In the genomic region with DNA sequence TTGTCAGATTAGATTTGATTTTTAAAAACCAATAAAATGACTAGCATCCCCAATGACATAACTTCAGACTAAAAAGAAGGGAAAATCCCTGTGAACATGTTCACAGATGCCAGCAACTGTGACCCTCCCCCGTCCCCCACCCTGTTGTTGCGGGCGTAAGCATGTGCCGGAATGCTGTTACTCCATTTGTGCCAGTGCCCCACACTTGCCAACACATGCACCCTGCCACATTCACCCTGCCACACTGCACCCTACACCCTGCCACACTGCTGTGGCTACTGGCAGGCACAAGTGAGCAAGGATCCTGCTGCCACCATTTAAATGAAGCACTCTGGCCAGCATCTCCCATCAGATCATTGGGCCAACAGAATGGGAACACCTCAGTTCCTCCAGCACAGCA, we compare ENCODE assay signal across 38 cellular contexts.
"Had no signal": no experiment of that assay in that cellular context is flagged by ENCODE, and none has a peak within 500 bp of the region (broad histone marks: within the 10 kb centered on the region; RNA-seq: fewer than 3 reads in every experiment).

No MANE protein-coding gene starts in this region.

- H3K27ac Mint-ChIP-seq: activated naive CD4-positive, alpha-beta T cell treated with anti-CD3 and anti-CD28 coated beads for 36 hours; activated naive CD4-positive, alpha-beta T cell treated with anti-CD3 and anti-CD28 coated beads, Interleukin-2, amount 10 ng/mL, durations not matched to agents 7 days and 5 days; activated naive CD4-positive, alpha-beta T cell treated with anti-CD3 and anti-CD28 coated beads, Interleukin-2, amount 50 U/mL, for 24 hours; activated naive CD4-positive, alpha-beta T cell treated with anti-CD3 and anti-CD28 coated beads, Interleukin-2, amount 50 U/mL, for 72 hours; activated naive CD8-positive, alpha-beta T cell; activated naive CD8-positive, alpha-beta T cell treated with anti-CD3 and anti-CD28 coated beads for 36 hours; activated naive CD8-positive, alpha-beta T cell treated with anti-CD3 and anti-CD28 coated beads, Interleukin-2, amount 10 ng/mL, durations not matched to agents 7 days and 5 days; activated naive CD8-positive, alpha-beta T cell treated with anti-CD3 and anti-CD28 coated beads, Interleukin-2, amount 50 U/mL, for 24 hours; activated T-cell treated with anti-CD3 and anti-CD28 coated beads, Interleukin-2, amount 50 U/mL, for 24 hours; activated T-cell treated with anti-CD3 and anti-CD28 coated beads, Interleukin-2, amount 50 U/mL, for 72 hours; activated T-helper 1 cell treated with anti-CD3 and anti-CD28 coated beads, Interleukin-12 subunit alpha, Interleukin-12 subunit beta, Interleukin-2, Interleukin-4 antibody, amounts not matched to agents 30 ng/mL and 10 ng/mL and 1 ng/mL, durations not matched to agents 14 hours and 24 hours and 36 hours; activated T-helper 17 cell treated with anti-CD3 and anti-CD28 coated beads, Interleukin-2, amount 50 U/mL, for 72 hours; activated T-helper 2 cell treated with anti-CD3 and anti-CD28 coated beads, Interferon-gamma antibody, Interleukin-2, Interleukin-4, amounts not matched to agents 10 μg/mL and 5 μg/mL and 100 μg/mL, durations not matched to agents 14 hours and 24 hours and 36 hours; brain had no signal

- H3K4me1 Mint-ChIP-seq: activated naive CD4-positive, alpha-beta T cell treated with anti-CD3 and anti-CD28 coated beads, Interleukin-2, amount 10 ng/mL, durations not matched to agents 7 days and 5 days; activated naive CD4-positive, alpha-beta T cell treated with anti-CD3 and anti-CD28 coated beads, Interleukin-2, amount 50 U/mL, for 24 hours; activated naive CD8-positive, alpha-beta T cell treated with anti-CD3 and anti-CD28 coated beads for 36 hours; activated naive CD8-positive, alpha-beta T cell treated with anti-CD3 and anti-CD28 coated beads, Interleukin-2, amount 10 ng/mL, durations not matched to agents 7 days and 5 days; activated naive CD8-positive, alpha-beta T cell treated with anti-CD3 and anti-CD28 coated beads, Interleukin-2, amount 50 U/mL, for 24 hours; activated T-helper 17 cell treated with anti-CD3 and anti-CD28 coated beads, Interleukin-2, amount 50 U/mL, for 72 hours; brain; central memory CD8-positive, alpha-beta T cell had no signal

- H3K9me3 ChIP-seq: adrenal gland, body of pancreas had no signal

- H3K27ac ChIP-seq: adrenal gland, ascending aorta, body of pancreas, brain microvascular endothelial cell, breast epithelium, cardiac muscle cell had no signal

- H3K4me3 Mint-ChIP-seq: activated naive CD4-positive, alpha-beta T cell treated with anti-CD3 and anti-CD28 coated beads for 36 hours; activated naive CD4-positive, alpha-beta T cell treated with anti-CD3 and anti-CD28 coated beads, Interleukin-2, amount 10 ng/mL, durations not matched to agents 7 days and 5 days; activated naive CD4-positive, alpha-beta T cell treated with anti-CD3 and anti-CD28 coated beads, Interleukin-2, amount 50 U/mL, for 24 hours; activated naive CD8-positive, alpha-beta T cell; activated naive CD8-positive, alpha-beta T cell treated with anti-CD3 and anti-CD28 coated beads for 36 hours; activated naive CD8-positive, alpha-beta T cell treated with anti-CD3 and anti-CD28 coated beads, Interleukin-2, amount 10 ng/mL, durations not matched to agents 7 days and 5 days; activated naive CD8-positive, alpha-beta T cell treated with anti-CD3 and anti-CD28 coated beads, Interleukin-2, amount 50 U/mL, for 24 hours; activated T-cell treated with anti-CD3 and anti-CD28 coated beads, Interleukin-2, amount 50 U/mL, for 24 hours; activated T-cell treated with anti-CD3 and anti-CD28 coated beads, Interleukin-2, amount 50 U/mL, for 4 hours; activated T-cell treated with anti-CD3 and anti-CD28 coated beads, Interleukin-2, amount 50 U/mL, for 72 hours; activated T-helper 1 cell treated with anti-CD3 and anti-CD28 coated beads, Interleukin-12 subunit alpha, Interleukin-12 subunit beta, Interleukin-2, Interleukin-4 antibody, amounts not matched to agents 30 ng/mL and 10 ng/mL and 1 ng/mL, durations not matched to agents 14 hours and 24 hours and 36 hours; activated T-helper 17 cell treated with anti-CD3 and anti-CD28 coated beads, Interleukin-2, amount 50 U/mL, for 72 hours; brain; central memory CD8-positive, alpha-beta T cell had no signal

- H3K4me3 ChIP-seq: adrenal gland, ascending aorta, body of pancreas, breast epithelium, cardiac muscle cell had no signal

- H3K36me3 Mint-ChIP-seq: activated naive CD4-positive, alpha-beta T cell treated with anti-CD3 and anti-CD28 coated beads, Interleukin-2, amount 10 ng/mL, durations not matched to agents 7 days and 5 days; activated naive CD4-positive, alpha-beta T cell treated with anti-CD3 and anti-CD28 coated beads, Interleukin-2, amount 50 U/mL, for 24 hours; activated naive CD8-positive, alpha-beta T cell; activated naive CD8-positive, alpha-beta T cell treated with anti-CD3 and anti-CD28 coated beads for 36 hours; activated naive CD8-positive, alpha-beta T cell treated with anti-CD3 and anti-CD28 coated beads, Interleukin-2, amount 10 ng/mL, durations not matched to agents 7 days and 5 days had no signal

- DNase-seq: activated effector memory CD4-positive, alpha-beta T cell treated with anti-CD3 and anti-CD28 coated beads, Interleukin-2, amount 50 U/mL, for 16 hours; activated effector memory CD4-positive, alpha-beta T cell treated with Interleukin-2 at 50 U/mL for 16 hours; activated gamma-delta T cell; activated gamma-delta T cell treated with Interleukin-2 at 50 U/mL for 16 hours; activated naive CD4-positive, alpha-beta T cell; activated naive CD4-positive, alpha-beta T cell treated with anti-CD3 and anti-CD28 coated beads for 36 hours; activated naive CD4-positive, alpha-beta T cell treated with anti-CD3 and anti-CD28 coated beads, Interleukin-2, amount 10 ng/mL, durations not matched to agents 7 days and 5 days; activated naive CD4-positive, alpha-beta T cell treated with anti-CD3 and anti-CD28 coated beads, Interleukin-2, amount 50 U/mL, for 16 hours; activated naive CD4-positive, alpha-beta T cell treated with Interleukin-2 at 50 U/mL for 16 hours; activated naive CD8-positive, alpha-beta T cell treated with anti-CD3 and anti-CD28 coated beads for 36 hours; activated naive CD8-positive, alpha-beta T cell treated with anti-CD3 and anti-CD28 coated beads, Interleukin-2, amount 10 ng/mL, durations not matched to agents 7 days and 5 days; activated naive CD8-positive, alpha-beta T cell treated with anti-CD3 and anti-CD28 coated beads, Interleukin-2, amount 50 U/mL, for 24 hours; activated T-cell treated with anti-CD3 and anti-CD28 coated beads for 4 hours; activated T-cell treated with anti-CD3 and anti-CD28 coated beads, Interleukin-2, amount 50 U/mL, for 1 hour; activated T-cell treated with anti-CD3 and anti-CD28 coated beads, Interleukin-2, amount 50 U/mL, for 24 hours; activated T-cell treated with anti-CD3 and anti-CD28 coated beads, Interleukin-2, amount 50 U/mL, for 4 hours; activated T-cell treated with anti-CD3 and anti-CD28 coated beads, Interleukin-2, amount 50 U/mL, for 48 hours; activated T-cell treated with anti-CD3 and anti-CD28 coated beads, Interleukin-2, amount 50 U/mL, for 72 hours; amniotic stem cell; amygdala; aorta; body of pancreas; brain microvascular endothelial cell; caudate nucleus; central memory CD4-positive, alpha-beta T cell; cerebellar nuclear complex had no signal

- H3K9me3 Mint-ChIP-seq: activated naive CD4-positive, alpha-beta T cell treated with anti-CD3 and anti-CD28 coated beads, Interleukin-2, amount 10 ng/mL, durations not matched to agents 7 days and 5 days; activated T-cell treated with anti-CD3 and anti-CD28 coated beads, Interleukin-2, amount 50 U/mL, for 24 hours; activated T-helper 1 cell treated with anti-CD3 and anti-CD28 coated beads, Interleukin-12 subunit alpha, Interleukin-12 subunit beta, Interleukin-2, Interleukin-4 antibody, amounts not matched to agents 30 ng/mL and 10 ng/mL and 1 ng/mL, durations not matched to agents 14 hours and 24 hours and 36 hours had no signal

- H3K36me3 ChIP-seq: adrenal gland, ascending aorta, brain microvascular endothelial cell, breast epithelium, cardiac muscle cell had no signal

- H3K27me3 ChIP-seq: adrenal gland, ascending aorta, body of pancreas, brain microvascular endothelial cell, breast epithelium, cardiac muscle cell had no signal

- ATAC-seq: activated naive CD4-positive, alpha-beta T cell treated with anti-CD3 and anti-CD28 coated beads, Interleukin-2, amount 50 U/mL, for 72 hours; activated naive CD8-positive, alpha-beta T cell treated with anti-CD3 and anti-CD28 coated beads, Interleukin-2, amount 50 U/mL, for 24 hours; activated T-cell treated with anti-CD3 and anti-CD28 coated beads, Interleukin-2, amount 50 U/mL, for 4 hours; activated T-cell treated with anti-CD3 and anti-CD28 coated beads, Interleukin-2, amount 50 U/mL, for 72 hours; activated T-helper 17 cell treated with anti-CD3 and anti-CD28 coated beads, Interleukin-2, amount 50 U/mL, for 72 hours; body of pancreas had no signal

- H3K4me1 ChIP-seq: adrenal gland, ascending aorta, body of pancreas, breast epithelium had no signal

- H3K27me3 Mint-ChIP-seq: activated naive CD4-positive, alpha-beta T cell treated with anti-CD3 and anti-CD28 coated beads, Interleukin-2, amount 10 ng/mL, durations not matched to agents 7 days and 5 days; activated naive CD8-positive, alpha-beta T cell treated with anti-CD3 and anti-CD28 coated beads, Interleukin-2, amount 10 ng/mL, durations not matched to agents 7 days and 5 days; activated naive CD8-positive, alpha-beta T cell treated with anti-CD3 and anti-CD28 coated beads, Interleukin-2, amount 50 U/mL, for 24 hours had no signal
